ENCODE assay signal across 8 cellular contexts in genomic region chr2:211611061-211611518, GRCh38.
DNase-seq lines count a peak whose midpoint lies in the region; ATAC-seq and TF ChIP-seq lines count a peak whose summit lies in the region.

No MANE protein-coding gene starts in this region.

- intact Hi-C loops in tibial artery (cut with DNase I; ENCODE audit: low total_unique reads): no loop called here

- H3K9me3 Mint-ChIP-seq in activated CD4-positive, alpha-beta T cell treated with anti-CD3 and anti-CD28 coated beads, Interleukin-2, amount 10 ng/mL, durations not matched to agents 7 days and 5 days: peaks cover 4% of the 10 kb centered on the region
- H3K9me3 Mint-ChIP-seq in T-cell (peaks cover 0 to 3% (median 2%) of the 10 kb centered on the region in 3 donors), H9 (no peaks in the 10 kb centered on the region)
- H3K9me3 Mint-ChIP-seq in natural killer cell treated with Interleukin-12 subunit alpha and Interleukin-12 subunit beta and Interleukin-15 and Interleukin-18, amount 100 ng/mL, for 72 hours: peaks cover 13% of the 10 kb centered on the region

- H3K4me1 ChIP-seq in tibial artery (no peaks in the 10 kb centered on the region), H9 (ENCODE audit: insufficient read depth, low read length) (peaks cover 5% of the 10 kb centered on the region; the same call in 1 of the 2 replicates)

- H4K8ac ChIP-seq in H9 (replicated peaks; ENCODE audit: insufficient read length, low read depth, low read length): no peak overlapping the region

- peak; percentile 12 for DNase-seq in activated CD4-positive, alpha-beta T cell treated with anti-CD3 and anti-CD28 coated beads, Interleukin-2, amount 10 ng/mL, durations not matched to agents 7 days and 5 days
- no peak for DNase-seq in activated CD4-positive, alpha-beta T cell treated with anti-CD3 and anti-CD28 coated beads for 1 hour
- DNase-seq in HT-29 (ENCODE audit: low spot score): peak; percentile 62
- no peak for DNase-seq in T-cell
- DNase-seq in natural killer cell treated with Interleukin-12 subunit alpha and Interleukin-12 subunit beta and Interleukin-15 and Interleukin-18, amount 100 ng/mL, for 72 hours (ENCODE audit: low spot score): no peak
- no peak for DNase-seq in tibial artery
- DNase-seq in H9: no peak

- H3K27ac ChIP-seq in tibial artery (no peak overlapping the region), H9 (ENCODE audit: insufficient read length, low read depth, low read length) (no peak overlapping the region)

- no peak overlapping the region for H3K4ac ChIP-seq in H9 (ENCODE audit: low read depth, low read length)

- no peaks in the 10 kb centered on the region for H3K9me3 ChIP-seq in tibial artery
- H3K9me3 ChIP-seq in H9 (ENCODE audit: control insufficient read depth, low read depth, low read length): no peaks in the 10 kb centered on the region

- no peak overlapping the region for H4K5ac ChIP-seq in H9 (ENCODE audit: insufficient read length, low read depth, low read length)

- H3K27ac Mint-ChIP-seq in activated CD4-positive, alpha-beta T cell treated with anti-CD3 and anti-CD28 coated beads, Interleukin-2, amount 10 ng/mL, durations not matched to agents 7 days and 5 days: peak overlapping the region; percentile 11
- H3K27ac Mint-ChIP-seq in T-cell (peak overlapping the region; percentile 66 to 89), H9 (no peak overlapping the region)
- H3K27ac Mint-ChIP-seq in natural killer cell treated with Interleukin-12 subunit alpha and Interleukin-12 subunit beta and Interleukin-15 and Interleukin-18, amount 100 ng/mL, for 72 hours: peak overlapping the region in 1 of 2 donors; percentile 35

- no peak overlapping the region for H3K14ac ChIP-seq in H9 (ENCODE audit: insufficient read depth, low read length)

- TF ChIP-seq CTCF in tibial artery (IDR thresholded peaks at IDR 0.05) (no peak), H9 (conservative IDR thresholded peaks at IDR 0.05) (no peak)

- no peak overlapping the region for H2BK20ac ChIP-seq in H9 (ENCODE audit: low read depth, low read length, poor library complexity, severe bottlenecking)

- no peaks in the 10 kb centered on the region for H3K36me3 Mint-ChIP-seq in activated CD4-positive, alpha-beta T cell treated with anti-CD3 and anti-CD28 coated beads, Interleukin-2, amount 10 ng/mL, durations not matched to agents 7 days and 5 days (ENCODE audit: low read depth)
- H3K36me3 Mint-ChIP-seq in T-cell (no peaks in the 10 kb centered on the region), H9 (ENCODE audit: insufficient read depth in 1 of 3, low read depth in 3 of 3) (no peaks in the 10 kb centered on the region)
- H3K36me3 Mint-ChIP-seq in natural killer cell treated with Interleukin-12 subunit alpha and Interleukin-12 subunit beta and Interleukin-15 and Interleukin-18, amount 100 ng/mL, for 72 hours: no peaks in the 10 kb centered on the region

- no peak overlapping the region for H2BK12ac ChIP-seq in H9 (ENCODE audit: insufficient read length, low read depth, low read length)

- no peak overlapping the region for H2BK5ac ChIP-seq in H9 (ENCODE audit: insufficient read length, low read length)

- no peaks in the 10 kb centered on the region for H3K79me1 ChIP-seq in H9 (ENCODE audit: insufficient read depth, low read depth, low read length, poor library complexity, severe bottlenecking)

- H3T11ph ChIP-seq in H9 (ENCODE audit: low read length): no peak overlapping the region

- no peaks in the 10 kb centered on the region for H3K79me2 ChIP-seq in H9 (ENCODE audit: insufficient read depth, low read length)

- H2AK5ac ChIP-seq in H9 (ENCODE audit: insufficient read length, low read length): no peak overlapping the region

- no peak overlapping the region for H4K91ac ChIP-seq in H9 (ENCODE audit: insufficient read length, low read depth, low read length)

- H3K27me3 ChIP-seq in tibial artery: no peaks in the 10 kb centered on the region
- H3K27me3 ChIP-seq in H9 (ENCODE audit: insufficient read depth, low read length): no peaks in the 10 kb centered on the region

- CTCF ChIA-PET in activated CD4-positive, alpha-beta T cell treated with anti-CD3 and anti-CD28 coated beads, Interleukin-2, amount 10 ng/mL, durations not matched to agents 7 days and 5 days (lab: Charles Lee): no interaction called here
- CTCF ChIA-PET in T-cell (lab: Charles Lee): no interaction called here

- H3K23me2 ChIP-seq in H9 (ENCODE audit: insufficient read length, low read depth, low read length, poor library complexity, severe bottlenecking): no peaks in the 10 kb centered on the region

- no peak overlapping the region for H3K9ac ChIP-seq in H9 (ENCODE audit: extremely low read depth, insufficient read length, low read length)

- POLR2A ChIA-PET in activated CD4-positive, alpha-beta T cell treated with anti-CD3 and anti-CD28 coated beads, Interleukin-2, amount 10 ng/mL, durations not matched to agents 7 days and 5 days (lab: Charles Lee): no interaction called here
- POLR2A ChIA-PET in T-cell (lab: Charles Lee): no interaction called here

- no peak overlapping the region for H3K56ac ChIP-seq in H9 (ENCODE audit: insufficient read length, low read depth, low read length)

- H3K27me3 Mint-ChIP-seq in activated CD4-positive, alpha-beta T cell treated with anti-CD3 and anti-CD28 coated beads, Interleukin-2, amount 10 ng/mL, durations not matched to agents 7 days and 5 days: no peaks in the 10 kb centered on the region
- H3K27me3 Mint-ChIP-seq in T-cell: no peaks in the 10 kb centered on the region
- no peaks in the 10 kb centered on the region for H3K27me3 Mint-ChIP-seq in natural killer cell treated with Interleukin-12 subunit alpha and Interleukin-12 subunit beta and Interleukin-15 and Interleukin-18, amount 100 ng/mL, for 72 hours
- H3K27me3 Mint-ChIP-seq in H9 (ENCODE audit: low read depth): no peaks in the 10 kb centered on the region

- ATAC-seq in T-cell (replicated peaks in 1 of 4) (peak in 2 of 4 experiments; percentile 50 to 67), GM18873 (IDR thresholded peaks at IDR 0.05; ENCODE audit: low FRiP score, unreplicated experiment) (no peak)
- ATAC-seq in natural killer cell treated with Interleukin-12 subunit alpha and Interleukin-12 subunit beta and Interleukin-15 and Interleukin-18, amount 100 ng/mL, for 72 hours: peak; percentile 58 to 80

- peaks cover 6% of the 10 kb centered on the region for H3K4me1 Mint-ChIP-seq in activated CD4-positive, alpha-beta T cell treated with anti-CD3 and anti-CD28 coated beads, Interleukin-2, amount 10 ng/mL, durations not matched to agents 7 days and 5 days
- peaks cover 7 to 17% (median 9%) of the 10 kb centered on the region in 3 donors for H3K4me1 Mint-ChIP-seq in T-cell
- peaks cover 0 to 4% of the 10 kb centered on the region in 2 donors for H3K4me1 Mint-ChIP-seq in natural killer cell treated with Interleukin-12 subunit alpha and Interleukin-12 subunit beta and Interleukin-15 and Interleukin-18, amount 100 ng/mL, for 72 hours (ENCODE audit: low read depth in 2 of 2)
- peaks cover 9% of the 10 kb centered on the region in 2 experiments for H3K4me1 Mint-ChIP-seq in H9

- no peak overlapping the region for H3K4me2 ChIP-seq in H9 (ENCODE audit: insufficient read depth, insufficient read length, low read length)

- H2BK120ac ChIP-seq in H9 (ENCODE audit: low read depth, low read length, poor library complexity, severe bottlenecking): no peak overlapping the region

- H3K23ac ChIP-seq in H9 (ENCODE audit: insufficient read length, low read depth, low read length): no peak overlapping the region

- H3K4me3 ChIP-seq in tibial artery: no peak overlapping the region

- H3K4me3 Mint-ChIP-seq in activated CD4-positive, alpha-beta T cell treated with anti-CD3 and anti-CD28 coated beads, Interleukin-2, amount 10 ng/mL, durations not matched to agents 7 days and 5 days: peak overlapping the region; percentile 57
- H3K4me3 Mint-ChIP-seq in T-cell (peak overlapping the region; percentile 69 to 81 (median 80)), H9 (no peak overlapping the region)
- peak overlapping the region; percentile 66 for H3K4me3 Mint-ChIP-seq in natural killer cell treated with Interleukin-12 subunit alpha and Interleukin-12 subunit beta and Interleukin-15 and Interleukin-18, amount 100 ng/mL, for 72 hours

- H3K36me3 ChIP-seq in tibial artery: peaks cover 0 to 7% (median 0%) of the 10 kb centered on the region in 3 donors

- H2AFZ ChIP-seq in H9 (ENCODE audit: low read length): no peak overlapping the region

- H3K18ac ChIP-seq in H9 (ENCODE audit: insufficient read length, low read depth, low read length): no peak overlapping the region

- no CpG with 5 or more reads among the region's 6 CpGs for WGBS in H9 (ENCODE audit: extremely low coverage, insufficient read length, low lambda C conversion rate)

- no peak overlapping the region for H2BK15ac ChIP-seq in H9 (ENCODE audit: low read depth, low read length)

- H4K20me1 ChIP-seq in H9 (ENCODE audit: control insufficient read depth, insufficient read depth, insufficient read length): no peaks in the 10 kb centered on the region

Comparison
In these comparisons a context has a peak if more than half of its experiments do, and no peak if none do; other contexts are left out.
1. DNase-seq: peak in activated CD4-positive, alpha-beta T cell treated with anti-CD3 and anti-CD28 coated beads, Interleukin-2, amount 10 ng/mL, durations not matched to agents 7 days and 5 days (single experiment) and HT-29 (single experiment); none in activated CD4-positive, alpha-beta T cell treated with anti-CD3 and anti-CD28 coated beads for 1 hour (single experiment), T-cell (0 of 34), natural killer cell treated with Interleukin-12 subunit alpha and Interleukin-12 subunit beta and Interleukin-15 and Interleukin-18, amount 100 ng/mL, for 72 hours (single experiment), tibial artery (0 of 2) and H9 (single experiment).
2. H3K27ac Mint-ChIP-seq: peak in activated CD4-positive, alpha-beta T cell treated with anti-CD3 and anti-CD28 coated beads, Interleukin-2, amount 10 ng/mL, durations not matched to agents 7 days and 5 days (single experiment) and T-cell (2 of 2); none in H9 (0 of 3).
3. H3K4me3 Mint-ChIP-seq: peak in activated CD4-positive, alpha-beta T cell treated with anti-CD3 and anti-CD28 coated beads, Interleukin-2, amount 10 ng/mL, durations not matched to agents 7 days and 5 days (single experiment), T-cell (3 of 3) and natural killer cell treated with Interleukin-12 subunit alpha and Interleukin-12 subunit beta and Interleukin-15 and Interleukin-18, amount 100 ng/mL, for 72 hours (single experiment); none in H9 (0 of 2).